19 cellular contexts compared by ENCODE assay signal in the genomic region with DNA sequence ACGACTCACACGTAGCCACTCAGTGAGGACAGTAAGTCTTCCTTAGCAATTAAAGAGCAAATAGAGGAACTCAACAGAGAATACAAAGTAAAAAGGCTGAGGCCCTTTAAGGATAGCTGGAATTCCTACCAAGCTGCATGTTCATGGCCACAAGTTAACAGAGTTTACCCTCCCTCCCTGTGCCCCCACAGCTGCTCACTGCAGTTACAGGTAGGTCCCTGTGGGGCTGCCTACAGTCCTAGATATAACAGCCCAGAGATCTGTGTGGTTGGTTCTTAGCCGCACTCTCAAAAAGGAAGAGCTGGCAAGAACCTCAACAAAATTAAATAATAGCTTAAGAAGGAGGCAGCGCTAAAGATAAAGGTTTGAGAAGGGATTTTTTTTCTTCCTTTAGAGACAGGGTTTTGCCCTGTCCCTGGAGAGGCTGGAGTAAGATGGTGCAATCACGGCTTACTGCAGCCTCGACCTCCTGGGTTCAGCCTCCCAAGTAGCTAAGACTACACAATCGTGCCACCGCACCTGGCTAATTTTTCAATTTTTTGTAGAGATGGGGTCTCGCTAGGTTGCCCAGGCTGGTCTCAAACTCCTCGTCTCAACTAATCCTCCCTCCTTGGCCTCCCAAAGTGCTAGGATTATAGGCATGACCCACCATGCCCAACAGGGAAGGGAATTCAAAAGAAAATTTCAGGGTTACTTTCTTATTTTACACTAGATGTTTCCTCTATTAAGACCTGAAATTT. TPM values are rescaled to one million over a fixed set of nuclear protein-coding genes. Genes with fewer than 3 reads are reported as not detected.
DNase-seq lines count a peak whose midpoint lies in the region; ATAC-seq lines count a peak whose summit lies in the region.
"Had no signal": no experiment of that assay in that cellular context is flagged by ENCODE, and none has a peak within 500 bp of the region (broad histone marks: within the 10 kb centered on the region; RNA-seq: fewer than 3 reads in every experiment).

No MANE protein-coding gene starts in this region.

- CTCF ChIA-PET in activated CD8-positive, alpha-beta T cell treated with anti-CD3 and anti-CD28 coated beads, Interleukin-2, amount 10 ng/mL, durations not matched to agents 7 days and 5 days (lab: Charles Lee), result interaction anchor here (1.2 to 1.6 kb wide), 3 partner anchors 9 to 92 kb away, joined by 3 to 6 read pairs (median 4); no protein-coding TSS in a partner anchor

- peaks cover under 1% of the 10 kb centered on the region for H3K36me3 Mint-ChIP-seq in activated naive CD8-positive, alpha-beta T cell
- peaks cover 2% of the 10 kb centered on the region for H3K36me3 Mint-ChIP-seq in activated naive CD8-positive, alpha-beta T cell treated with anti-CD3 and anti-CD28 coated beads, Interleukin-2, amount 50 U/mL, for 24 hours (ENCODE audit: low read depth)
- H3K36me3 Mint-ChIP-seq in activated CD8-positive, alpha-beta T cell treated with anti-CD3 and anti-CD28 coated beads, Interleukin-2, amount 10 ng/mL, durations not matched to agents 7 days and 5 days (ENCODE audit: low read depth), result peaks cover 8% of the 10 kb centered on the region
- H3K36me3 Mint-ChIP-seq in memory B cell, result peaks cover 9% of the 10 kb centered on the region
- H3K36me3 Mint-ChIP-seq: activated naive CD4-positive, alpha-beta T cell treated with anti-CD3 and anti-CD28 coated beads, Interleukin-2, amount 50 U/mL, for 72 hours had no signal

- peaks cover 55% of the 10 kb centered on the region for H3K4me1 Mint-ChIP-seq in activated naive CD8-positive, alpha-beta T cell (ENCODE audit: low read depth)
- H3K4me1 Mint-ChIP-seq in activated naive CD8-positive, alpha-beta T cell treated with anti-CD3 and anti-CD28 coated beads, Interleukin-2, amount 50 U/mL, for 24 hours, result peaks cover 53% of the 10 kb centered on the region
- H3K4me1 Mint-ChIP-seq in activated CD8-positive, alpha-beta T cell treated with anti-CD3 and anti-CD28 coated beads, Interleukin-2, amount 10 ng/mL, durations not matched to agents 7 days and 5 days (ENCODE audit: low read depth), result peaks cover 35% of the 10 kb centered on the region
- H3K4me1 Mint-ChIP-seq in memory B cell, result peaks cover 16% of the 10 kb centered on the region

- H3K27ac Mint-ChIP-seq in activated naive CD8-positive, alpha-beta T cell, result peak overlapping the region; percentile 16
- no peak overlapping the region for H3K27ac Mint-ChIP-seq in activated naive CD8-positive, alpha-beta T cell treated with anti-CD3 and anti-CD28 coated beads, Interleukin-2, amount 50 U/mL, for 24 hours
- no peak overlapping the region for H3K27ac Mint-ChIP-seq in activated CD8-positive, alpha-beta T cell treated with anti-CD3 and anti-CD28 coated beads, Interleukin-2, amount 10 ng/mL, durations not matched to agents 7 days and 5 days
- H3K27ac Mint-ChIP-seq in memory B cell, result no peak overlapping the region
- H3K27ac Mint-ChIP-seq: activated naive CD4-positive, alpha-beta T cell treated with anti-CD3 and anti-CD28 coated beads, Interleukin-2, amount 50 U/mL, for 72 hours; dendritic cell treated with granulocyte-macrophage colony-stimulating factor and Interleukin-4, amounts not matched to agents 40 ng/mL and 50 ng/mL, for 4 days had no signal

- DNase-seq in activated naive CD8-positive, alpha-beta T cell treated with anti-CD3 and anti-CD28 coated beads, Interleukin-2, amount 50 U/mL, for 24 hours, result no peak
- DNase-seq in KBM-7, result peak; percentile 32
- no peak for DNase-seq in activated CD8-positive, alpha-beta T cell treated with anti-CD3 and anti-CD28 coated beads, Interleukin-2, amount 10 ng/mL, durations not matched to agents 7 days and 5 days
- no peak for DNase-seq in memory B cell (ENCODE audit: low spot score in 2 of 2)
- no peak for DNase-seq in HK-2 (ENCODE audit: unreplicated experiment)
- DNase-seq in SHP77 (lab: John Stamatoyannopoulos, UW), result no peak
- DNase-seq: ACHN; activated CD4-positive, alpha-beta T cell treated with anti-CD3 and anti-CD28 coated beads, Interleukin-2, amount 50 U/mL, for 1 hour; activated T-cell treated with anti-CD3 and anti-CD28 coated beads, Interleukin-2, amount 50 U/mL, for 1 hour; CD4-positive, alpha-beta memory T cell; gastrocnemius medialis; NCI-H2171; NCI-H748 treated with DMSO at 0.1 percent for 48 hours; ovary; sigmoid colon had no signal

- no peak for ATAC-seq in activated naive CD8-positive, alpha-beta T cell treated with anti-CD3 and anti-CD28 coated beads, Interleukin-2, amount 50 U/mL, for 24 hours
- ATAC-seq in activated CD8-positive, alpha-beta T cell treated with anti-CD3 and anti-CD28 coated beads, Interleukin-2, amount 10 ng/mL, durations not matched to agents 7 days and 5 days, result peak; percentile 54
- ATAC-seq in memory B cell (ENCODE audit: low read depth) (peak; percentile 39), HG02970 (IDR thresholded peaks at IDR 0.05; ENCODE audit: low FRiP score, unreplicated experiment) (no peak)
- ATAC-seq: activated naive CD4-positive, alpha-beta T cell treated with anti-CD3 and anti-CD28 coated beads, Interleukin-2, amount 50 U/mL, for 72 hours; gastrocnemius medialis had no signal

- POLR2A ChIA-PET in activated CD8-positive, alpha-beta T cell treated with anti-CD3 and anti-CD28 coated beads, Interleukin-2, amount 10 ng/mL, durations not matched to agents 7 days and 5 days (lab: Charles Lee), result interaction anchor here (0.5 kb wide), 1 partner anchor 46 kb away, joined by 3 read pairs; no protein-coding TSS in a partner anchor

- no peak overlapping the region for H3K4me3 Mint-ChIP-seq in activated naive CD8-positive, alpha-beta T cell
- H3K4me3 Mint-ChIP-seq in activated naive CD8-positive, alpha-beta T cell treated with anti-CD3 and anti-CD28 coated beads, Interleukin-2, amount 50 U/mL, for 24 hours, result no peak overlapping the region
- no peak overlapping the region for H3K4me3 Mint-ChIP-seq in activated CD8-positive, alpha-beta T cell treated with anti-CD3 and anti-CD28 coated beads, Interleukin-2, amount 10 ng/mL, durations not matched to agents 7 days and 5 days
- H3K4me3 Mint-ChIP-seq in memory B cell, result no peak overlapping the region
- H3K4me3 Mint-ChIP-seq: dendritic cell treated with granulocyte-macrophage colony-stimulating factor and Interleukin-4, amounts not matched to agents 40 ng/mL and 50 ng/mL, for 4 days had no signal

- in situ Hi-C loops in KBM-7 (cut with MboI; ENCODE audit: low pct_unique_long_range_greater_than_20kb, low sequenced_read_pairs), result no loop called here

- no peaks in the 10 kb centered on the region for H3K9me3 Mint-ChIP-seq in activated naive CD8-positive, alpha-beta T cell (ENCODE audit: low read depth)
- no peaks in the 10 kb centered on the region for H3K9me3 Mint-ChIP-seq in activated naive CD8-positive, alpha-beta T cell treated with anti-CD3 and anti-CD28 coated beads, Interleukin-2, amount 50 U/mL, for 24 hours
- H3K9me3 Mint-ChIP-seq in activated CD8-positive, alpha-beta T cell treated with anti-CD3 and anti-CD28 coated beads, Interleukin-2, amount 10 ng/mL, durations not matched to agents 7 days and 5 days (ENCODE audit: insufficient read depth), result no peaks in the 10 kb centered on the region
- H3K9me3 Mint-ChIP-seq in memory B cell, result no peaks in the 10 kb centered on the region
- H3K9me3 Mint-ChIP-seq: activated naive CD4-positive, alpha-beta T cell treated with anti-CD3 and anti-CD28 coated beads, Interleukin-2, amount 50 U/mL, for 72 hours; CD4-positive, alpha-beta memory T cell; dendritic cell treated with granulocyte-macrophage colony-stimulating factor and Interleukin-4, amounts not matched to agents 40 ng/mL and 50 ng/mL, for 4 days had no signal

- H3K27me3 Mint-ChIP-seq in activated naive CD8-positive, alpha-beta T cell, result no peaks in the 10 kb centered on the region
- no peaks in the 10 kb centered on the region for H3K27me3 Mint-ChIP-seq in activated naive CD8-positive, alpha-beta T cell treated with anti-CD3 and anti-CD28 coated beads, Interleukin-2, amount 50 U/mL, for 24 hours
- no peaks in the 10 kb centered on the region for H3K27me3 Mint-ChIP-seq in activated CD8-positive, alpha-beta T cell treated with anti-CD3 and anti-CD28 coated beads, Interleukin-2, amount 10 ng/mL, durations not matched to agents 7 days and 5 days (ENCODE audit: low read depth)
- H3K27me3 Mint-ChIP-seq in memory B cell, result no peaks in the 10 kb centered on the region
- H3K27me3 Mint-ChIP-seq: CD4-positive, alpha-beta memory T cell; dendritic cell treated with granulocyte-macrophage colony-stimulating factor and Interleukin-4, amounts not matched to agents 40 ng/mL and 50 ng/mL, for 4 days had no signal

RNA-seq across cellular contexts. Expression of a gene that starts 19.3 kb away (rescaled TPM):
- total RNA-seq in activated CD8-positive, alpha-beta T cell treated with anti-CD3 and anti-CD28 coated beads, Interleukin-2, amount 10 ng/mL, durations not matched to agents 7 days and 5 days, result 10 to 100 TPM; 31.1 to 33.3 TPM

Comparison
In these comparisons a context has a peak if more than half of its experiments do, and no peak if none do; other contexts are left out.
1. ATAC-seq: peak in activated CD8-positive, alpha-beta T cell treated with anti-CD3 and anti-CD28 coated beads, Interleukin-2, amount 10 ng/mL, durations not matched to agents 7 days and 5 days (single experiment) and memory B cell (single experiment); none in activated naive CD8-positive, alpha-beta T cell treated with anti-CD3 and anti-CD28 coated beads, Interleukin-2, amount 50 U/mL, for 24 hours (single experiment) and HG02970 (single experiment).